In genomic region chr15:98375513-98376360, GRCh38 we compare ENCODE assay signal across 19 cellular contexts.
"Had no signal": no experiment of that assay in that cellular context is flagged by ENCODE, and none has a peak within 500 bp of the region (broad histone marks: within the 10 kb centered on the region; RNA-seq: fewer than 3 reads in every experiment).

No MANE protein-coding gene starts in this region.

- H3K4me1 ChIP-seq: foreskin keratinocyte, pancreas, upper lobe of right lung had no signal

- H3K27me3 ChIP-seq: foreskin keratinocyte, pancreas, upper lobe of right lung had no signal

- H3K9me3 ChIP-seq: pancreas had no signal

- ATAC-seq: activated CD8-positive, alpha-beta T cell treated with anti-CD3 and anti-CD28 coated beads, Interleukin-2, amount 10 ng/mL, durations not matched to agents 7 days and 5 days; activated naive CD4-positive, alpha-beta T cell treated with anti-CD3 and anti-CD28 coated beads, Interleukin-2, amount 50 U/mL, for 72 hours; foreskin keratinocyte; upper lobe of right lung had no signal

- DNase-seq: activated CD4-positive, alpha-beta T cell treated with anti-CD3 and anti-CD28 coated beads, Interleukin-2, amount 10 ng/mL, durations not matched to agents 24 days and 14 days; activated CD4-positive, CD25-positive, alpha-beta regulatory T cell; activated CD8-positive, alpha-beta memory T cell treated with anti-CD3 and anti-CD28 coated beads, Interleukin-2, amount 50 U/mL, for 4 hours; activated CD8-positive, alpha-beta T cell treated with anti-CD3 and anti-CD28 coated beads, Interleukin-2, amount 10 ng/mL, durations not matched to agents 7 days and 5 days; activated effector memory CD4-positive, alpha-beta T cell treated with anti-CD3 and anti-CD28 coated beads, Interleukin-2, amount 50 U/mL, for 16 hours; activated T-cell treated with anti-CD3 and anti-CD28 coated beads, Interleukin-2, amount 50 U/mL, for 48 hours; effector CD8-positive, alpha-beta T cell; foreskin keratinocyte; naive B cell; stimulated activated CD4-positive, alpha-beta T cell treated with anti-CD3 and anti-CD28 coated beads, Interleukin-4, amount 100 ng/mL, for 4 hours; stimulated activated CD8-positive, alpha-beta memory T cell treated with anti-CD3 and anti-CD28 coated beads, Interleukin-4, amount 100 ng/mL, for 48 hours; SW 1271; upper lobe of right lung had no signal

- H3K4me3 ChIP-seq: lung, pancreas, skin epidermis, thoracic aorta, upper lobe of right lung had no signal

- H3K36me3 ChIP-seq: pancreas, thoracic aorta, upper lobe of right lung had no signal

- FAIRE-seq: endothelial cell of umbilical vein, pancreas had no signal

- H3K27ac ChIP-seq: foreskin keratinocyte, pancreas, skin epidermis, thoracic aorta, upper lobe of right lung had no signal
